ENCODE assay signal across 17 cellular contexts in genomic region chr1:53799141-53799540, GRCh38.
"Had no signal": no experiment of that assay in that cellular context is flagged by ENCODE, and none has a peak within 500 bp of the region (broad histone marks: within the 10 kb centered on the region; RNA-seq: fewer than 3 reads in every experiment).

No MANE protein-coding gene starts in this region.

- H3K9me3 ChIP-seq: suprapubic skin had no signal

- H3K4me1 ChIP-seq: suprapubic skin had no signal

- DNase-seq: activated naive CD4-positive, alpha-beta T cell treated with Interleukin-2 at 50 U/mL for 16 hours; activated naive CD8-positive, alpha-beta T cell treated with anti-CD3 and anti-CD28 coated beads, Interleukin-2, amount 50 U/mL, for 24 hours; activated T-cell treated with anti-CD3 and anti-CD28 coated beads for 4 hours; foreskin fibroblast; left ventricle myocardium superior; mesenchymal stem cell; nephron progenitor cell; occipital lobe; right cardiac atrium; T-cell; T-helper 9 cell had no signal

- ATAC-seq: activated CD4-positive, CD25-positive, alpha-beta regulatory T cell treated with anti-CD3 and anti-CD28 coated beads, Interleukin-2, amount 50 U/mL, for 24 hours; activated naive CD8-positive, alpha-beta T cell treated with anti-CD3 and anti-CD28 coated beads, Interleukin-2, amount 50 U/mL, for 24 hours; activated T-helper 17 cell treated with anti-CD3 and anti-CD28 coated beads, Interleukin-2, amount 50 U/mL, for 72 hours; esophagus mucosa; left ventricle myocardium superior; right cardiac atrium; T-cell had no signal

- H3K27ac ChIP-seq: cardiac muscle cell, suprapubic skin had no signal

- H3K27me3 ChIP-seq: cardiac muscle cell, suprapubic skin had no signal

- H3K4me3 ChIP-seq: cardiac muscle cell, smooth muscle cell, suprapubic skin had no signal
